In the genomic region with DNA sequence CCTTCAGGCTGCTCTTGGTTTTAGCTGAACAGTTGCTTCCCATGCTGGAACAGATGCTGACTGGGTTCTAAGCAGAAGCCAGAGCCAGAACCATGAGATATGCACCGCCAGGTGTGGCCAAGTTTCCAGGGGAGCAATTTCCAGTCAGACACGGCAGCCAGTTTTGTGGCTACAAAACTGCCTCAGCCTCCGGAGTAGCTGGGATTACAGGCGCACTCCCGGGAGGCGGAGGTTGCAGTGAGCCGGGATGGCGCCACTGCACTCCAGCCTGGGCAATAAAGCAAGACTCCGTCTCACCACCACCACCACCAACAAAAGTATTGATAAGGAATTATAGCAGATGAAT, we compare ENCODE assay signal across 8 cellular contexts. TPM values are rescaled to one million over a fixed set of nuclear protein-coding genes. Genes with fewer than 3 reads are reported as not detected.
A peak's percentile ranks its signal among the peaks of the same experiment; 100 is the strongest.
DNase-seq lines count a peak whose midpoint lies in the region; ATAC-seq, FAIRE-seq and TF ChIP-seq lines count a peak whose summit lies in the region.

No MANE protein-coding gene starts in this region.

- peak in 1 of 10 experiments; percentile 1 for DNase-seq in CD4-positive, alpha-beta T cell
- DNase-seq in HT-29 (ENCODE audit: low spot score) (peak; percentile 67), small intestine (peak; percentile 42), iPS-NIHi7 (ENCODE audit: extremely low spot score) (no peak)
- peak in 1 of 2 donors; percentile 23 for DNase-seq in activated naive CD4-positive, alpha-beta T cell treated with anti-CD3 and anti-CD28 coated beads, Interleukin-2, amount 50 U/mL, for 72 hours (ENCODE audit: low spot score in 2 of 2)
- no peak for DNase-seq in activated CD8-positive, alpha-beta memory T cell treated with anti-CD3 and anti-CD28 coated beads, Interleukin-2, amount 50 U/mL, for 48 hours

- H3K27me3 Mint-ChIP-seq in CD4-positive, alpha-beta T cell: no peaks in the 10 kb centered on the region

- WGBS in small intestine, 3 donors: 9 to 64% (median 16%) methylated on average over 9 of the region's 9 CpGs

- peak overlapping the region; percentile 63 for H3K9ac ChIP-seq in iPS-15b (ENCODE audit: low read depth, low read length)

- peak overlapping the region; percentile 97 for H3K4me3 Mint-ChIP-seq in CD4-positive, alpha-beta T cell

- CTCF ChIA-PET in CD4-positive, alpha-beta T cell (lab: Charles Lee): no interaction called here

- intact Hi-C loops in CD4-positive, alpha-beta T cell (cut with DNase I, micrococcal nuclease): loop anchor here in 1 of 2 experiments (2.0 to 10.0 kb wide), 3 partner anchors 32 to 673 kb away; a partner anchor contains a TSS

- H3K4me3 ChIP-seq in iPS-15b (ENCODE audit: low read depth, low read length) (peak overlapping the region; percentile 96), small intestine (ENCODE audit: low read depth in 1 of 2, low read length in 2 of 2) (peak overlapping the region in 1 of 2 donors; percentile 75)

- TF ChIP-seq CTCF in CD4-positive, alpha-beta T cell (IDR thresholded peaks at IDR 0.05): no peak

- peaks cover 16% of the 10 kb centered on the region for H3K4me1 Mint-ChIP-seq in CD4-positive, alpha-beta T cell (ENCODE audit: low read depth)

- no peaks in the 10 kb centered on the region for H3K9me3 Mint-ChIP-seq in CD4-positive, alpha-beta T cell
- no peaks in the 10 kb centered on the region for H3K9me3 Mint-ChIP-seq in activated naive CD4-positive, alpha-beta T cell treated with anti-CD3 and anti-CD28 coated beads, Interleukin-2, amount 50 U/mL, for 72 hours

- no peak for ATAC-seq in CD4-positive, alpha-beta T cell (ENCODE audit: poor library complexity)
- ATAC-seq in activated naive CD4-positive, alpha-beta T cell treated with anti-CD3 and anti-CD28 coated beads, Interleukin-2, amount 50 U/mL, for 72 hours: no peak
- ATAC-seq in GM21528 (IDR thresholded peaks at IDR 0.05; ENCODE audit: low FRiP score, unreplicated experiment): no peak

- H3K9me3 ChIP-seq in CD4-positive, alpha-beta T cell (ENCODE audit: control insufficient read depth, low read length): no peaks in the 10 kb centered on the region
- H3K9me3 ChIP-seq in iPS-15b (ENCODE audit: control insufficient read depth, insufficient read depth, low read length): no peaks in the 10 kb centered on the region
- no peaks in the 10 kb centered on the region for H3K9me3 ChIP-seq in small intestine (ENCODE audit: control insufficient read depth, low read depth)

- no peaks in the 10 kb centered on the region for H3K36me3 ChIP-seq in iPS-15b (ENCODE audit: control insufficient read depth, insufficient read depth, low read length)
- H3K36me3 ChIP-seq in small intestine (ENCODE audit: control insufficient read depth in 2 of 2, insufficient read depth in 2 of 2, low read length in 2 of 2): no peaks in the 10 kb centered on the region

- no peaks in the 10 kb centered on the region for H3K27me3 ChIP-seq in CD4-positive, alpha-beta T cell (ENCODE audit: control insufficient read depth, insufficient read depth, low read length)
- H3K27me3 ChIP-seq in iPS-15b (ENCODE audit: control insufficient read depth, insufficient read depth, low read length) (no peaks in the 10 kb centered on the region), small intestine (ENCODE audit: control insufficient read depth in 2 of 2, insufficient read depth in 2 of 2, low read length in 2 of 2) (no peaks in the 10 kb centered on the region)

- no peak for FAIRE-seq in small intestine (lab: Jason Lieb, UNC)

- POLR2A ChIA-PET in CD4-positive, alpha-beta T cell (lab: Charles Lee): interaction anchor here (1.1 to 3.3 kb wide), 4 partner anchors 12 to 710 kb away, joined by 3 to 17 read pairs (median 7); a partner anchor contains a TSS

- peaks cover 6% of the 10 kb centered on the region for H3K36me3 Mint-ChIP-seq in CD4-positive, alpha-beta T cell (ENCODE audit: low read depth)
- peaks cover 0 to 11% of the 10 kb centered on the region in 2 donors for H3K36me3 Mint-ChIP-seq in activated naive CD4-positive, alpha-beta T cell treated with anti-CD3 and anti-CD28 coated beads, Interleukin-2, amount 50 U/mL, for 72 hours

- peak overlapping the region; percentile 94 for H3K27ac Mint-ChIP-seq in CD4-positive, alpha-beta T cell
- peak overlapping the region; percentile 92 to 98 for H3K27ac Mint-ChIP-seq in activated naive CD4-positive, alpha-beta T cell treated with anti-CD3 and anti-CD28 coated beads, Interleukin-2, amount 50 U/mL, for 72 hours

- H3K27ac ChIP-seq in CD4-positive, alpha-beta T cell (ENCODE audit: low read depth, low read length): no peak overlapping the region
- H3K27ac ChIP-seq in small intestine (ENCODE audit: low read depth in 1 of 2, low read length in 1 of 2): peak overlapping the region in 1 of 2 donors; percentile 61

- H3K4me1 ChIP-seq in iPS-15b (ENCODE audit: control insufficient read depth, insufficient read depth, low read length) (no peaks in the 10 kb centered on the region), small intestine (ENCODE audit: control insufficient read depth in 2 of 2, insufficient read depth in 1 of 2, low read depth in 1 of 2, low read length in 1 of 2) (peaks cover 0 to 3% of the 10 kb centered on the region in 2 donors)

RNA-seq across cellular contexts. Expression of a gene that starts 1.3 kb away (rescaled TPM):
- 1 to 10 TPM in 1 of 2 experiments, under 1 TPM in 1; 0.91 to 1.0 TPM for total RNA-seq in CD4-positive, alpha-beta T cell
- total RNA-seq in HT-29 (2014; rRNA removed; shearing (Covaris generic)): 0.18 and 2.9 TPM in 2 replicates
- 10 to 100 TPM; 10.3 to 11.0 TPM for total RNA-seq in activated naive CD4-positive, alpha-beta T cell treated with anti-CD3 and anti-CD28 coated beads, Interleukin-2, amount 50 U/mL, for 72 hours
- under 1 TPM; 0.22 to 0.95 (median 0.54) TPM for polyA plus RNA-seq in small intestine

RNA-seq across cellular contexts. Expression of a gene that starts 33.3 kb away (rescaled TPM):
- 100 to 1,000 TPM; 100 to 114 TPM for total RNA-seq in CD4-positive, alpha-beta T cell
- total RNA-seq in HT-29 (2014; rRNA removed; shearing (Covaris generic)): 145 and 155 TPM in 2 replicates
- 100 to 1,000 TPM; 314 to 331 TPM for total RNA-seq in activated naive CD4-positive, alpha-beta T cell treated with anti-CD3 and anti-CD28 coated beads, Interleukin-2, amount 50 U/mL, for 72 hours
- polyA plus RNA-seq in small intestine: 100 to 1,000 TPM in 1 of 3 donors, 10 to 100 TPM in 2; 36.9 to 115 (median 37.0) TPM

RNA-seq across cellular contexts. Expression of a gene that starts 50.3 kb away (rescaled TPM):
- 10 to 100 TPM; 11.5 to 13.2 TPM for total RNA-seq in CD4-positive, alpha-beta T cell
- 6.4 and 8.6 TPM in 2 replicates for total RNA-seq in HT-29 (2014; rRNA removed; shearing (Covaris generic))
- total RNA-seq in activated naive CD4-positive, alpha-beta T cell treated with anti-CD3 and anti-CD28 coated beads, Interleukin-2, amount 50 U/mL, for 72 hours: 10 to 100 TPM; 20.4 to 37.0 TPM
- 10 to 100 TPM; 29.1 to 45.4 (median 40.0) TPM for polyA plus RNA-seq in small intestine

Comparison
In these comparisons a context has a peak if more than half of its experiments do, and no peak if none do; other contexts are left out.
1. DNase-seq: peak in HT-29 (single experiment) and small intestine (single experiment); none in iPS-NIHi7 (single experiment) and activated CD8-positive, alpha-beta memory T cell treated with anti-CD3 and anti-CD28 coated beads, Interleukin-2, amount 50 U/mL, for 48 hours (single experiment).